Comparison of ENCODE assay signal across 10 cellular contexts in genomic region chr1:153805929-153806750, GRCh38. TPM values are rescaled to one million over a fixed set of nuclear protein-coding genes. Genes with fewer than 3 reads are reported as not detected.
DNase-seq lines count a peak whose midpoint lies in the region; ATAC-seq and TF ChIP-seq lines count a peak whose summit lies in the region.
"Had no signal": no experiment of that assay in that cellular context is flagged by ENCODE, and none has a peak within 500 bp of the region (broad histone marks: within the 10 kb centered on the region; RNA-seq: fewer than 3 reads in every experiment).

No MANE protein-coding gene starts in this region.

- H3K36me3 Mint-ChIP-seq in activated T-cell treated with anti-CD3 and anti-CD28 coated beads, Interleukin-2, amount 50 U/mL, for 24 hours (ENCODE audit: low read depth) = peaks cover 72% of the 10 kb centered on the region
- peaks cover 30% of the 10 kb centered on the region for H3K36me3 Mint-ChIP-seq in neural progenitor cell

- intact Hi-C loops in esophagus squamous epithelium (cut with DNase I) = no loop called here
- intact Hi-C loops in testis (cut with DNase I; ENCODE audit: low total_unique reads) = no loop called here

- H3K9me3 ChIP-seq in Peyer's patch = no peaks in the 10 kb centered on the region
- no peaks in the 10 kb centered on the region for H3K9me3 ChIP-seq in esophagus squamous epithelium
- H3K9me3 ChIP-seq in testis = no peaks in the 10 kb centered on the region
- no peaks in the 10 kb centered on the region for H3K9me3 ChIP-seq in neural progenitor cell (ENCODE audit: low read depth)

- no peak for ATAC-seq in HG03025 (IDR thresholded peaks at IDR 0.05; ENCODE audit: low FRiP score, unreplicated experiment)

- H3K27me3 ChIP-seq in Peyer's patch = no peaks in the 10 kb centered on the region
- H3K27me3 ChIP-seq in esophagus squamous epithelium = no peaks in the 10 kb centered on the region
- H3K27me3 ChIP-seq in testis = no peaks in the 10 kb centered on the region
- no peaks in the 10 kb centered on the region for H3K27me3 ChIP-seq in neural progenitor cell

- H3K27ac ChIP-seq in Peyer's patch (peak overlapping the region; percentile 71 to 75 (median 72)), esophagus squamous epithelium (peak overlapping the region in 3 of 4 donors; percentile 64 to 79 (median 78)), testis (no peak overlapping the region), neural progenitor cell (no peak overlapping the region)
- H3K27ac ChIP-seq: C4-2B had no signal

- H3K4me3 Mint-ChIP-seq in activated T-cell treated with anti-CD3 and anti-CD28 coated beads, Interleukin-2, amount 50 U/mL, for 24 hours = peak overlapping the region; percentile 39
- H3K4me3 Mint-ChIP-seq in neural progenitor cell = no peak overlapping the region

- peaks cover 35% of the 10 kb centered on the region for H3K4me1 Mint-ChIP-seq in activated T-cell treated with anti-CD3 and anti-CD28 coated beads, Interleukin-2, amount 50 U/mL, for 24 hours (ENCODE audit: low read depth)
- peaks cover 11% of the 10 kb centered on the region for H3K4me1 Mint-ChIP-seq in neural progenitor cell

- no peak for DNase-seq in activated T-cell treated with anti-CD3 and anti-CD28 coated beads, Interleukin-2, amount 50 U/mL, for 24 hours
- DNase-seq in activated T-cell treated with anti-CD3 and anti-CD28 coated beads for 4 hours (no peak), Peyer's patch (peak in 1 of 3 donors; percentile 42), esophagus squamous epithelium (lab: John Stamatoyannopoulos, UW) (no peak), testis (peak; percentile 8), neural progenitor cell (ENCODE audit: low spot score) (no peak), NCI-H2029 (lab: John Stamatoyannopoulos, UW) (no peak)
- DNase-seq: NCI-H2081 treated with DMSO at 0.1 percent for 48 hours had no signal

- no peaks in the 10 kb centered on the region for H3K27me3 Mint-ChIP-seq in activated T-cell treated with anti-CD3 and anti-CD28 coated beads, Interleukin-2, amount 50 U/mL, for 24 hours
- peaks cover 8% of the 10 kb centered on the region for H3K27me3 Mint-ChIP-seq in neural progenitor cell (ENCODE audit: insufficient read depth, low read depth)

- H3K27ac Mint-ChIP-seq in activated T-cell treated with anti-CD3 and anti-CD28 coated beads, Interleukin-2, amount 50 U/mL, for 24 hours = peak overlapping the region; percentile 90
- H3K27ac Mint-ChIP-seq in neural progenitor cell = no peak overlapping the region

- H4K20me1 ChIP-seq in neural progenitor cell (ENCODE audit: low read depth) = peaks cover 12% of the 10 kb centered on the region

- H3K79me2 ChIP-seq in neural progenitor cell (ENCODE audit: low read depth) = no peaks in the 10 kb centered on the region

- H3K4me2 ChIP-seq in neural progenitor cell = no peak overlapping the region

- no peak for TF ChIP-seq CTCF in Peyer's patch (IDR thresholded peaks at IDR 0.05)
- TF ChIP-seq CTCF in esophagus squamous epithelium (IDR thresholded peaks at IDR 0.05) = no peak
- TF ChIP-seq CTCF in testis (IDR thresholded peaks at IDR 0.05) = no peak
- TF ChIP-seq CTCF in neural progenitor cell (IDR thresholded peaks at IDR 0.05) = no peak

- WGBS in esophagus squamous epithelium, 2 donors = 75 to 90% methylated on average over 5 to 8 of the region's 9 CpGs
- 79 to 86% methylated on average over 9 of the region's 9 CpGs for WGBS in testis, 2 donors

- H3F3A ChIP-seq in neural progenitor cell (ENCODE audit: low read depth) = peaks cover 4% of the 10 kb centered on the region

- no peak overlapping the region for H2AFZ ChIP-seq in neural progenitor cell (replicated peaks)

- H3K9ac ChIP-seq in neural progenitor cell = no peak overlapping the region

- H3K9me3 Mint-ChIP-seq in activated T-cell treated with anti-CD3 and anti-CD28 coated beads, Interleukin-2, amount 50 U/mL, for 24 hours = no peaks in the 10 kb centered on the region
- H3K9me3 Mint-ChIP-seq in neural progenitor cell = no peaks in the 10 kb centered on the region

- H3K4me1 ChIP-seq in Peyer's patch (peaks cover 0 to 11% (median 11%) of the 10 kb centered on the region in 4 donors), esophagus squamous epithelium (peaks cover 3 to 33% (median 15%) of the 10 kb centered on the region in 3 donors), testis (no peaks in the 10 kb centered on the region), neural progenitor cell (no peaks in the 10 kb centered on the region)

- TF ChIP-seq POLR2A in Peyer's patch (IDR thresholded peaks at IDR 0.05) (no peak), esophagus squamous epithelium (IDR thresholded peaks at IDR 0.05) (no peak), testis (IDR thresholded peaks at IDR 0.05) (no peak)

- no peak overlapping the region for H3K4me3 ChIP-seq in Peyer's patch
- H3K4me3 ChIP-seq in esophagus squamous epithelium = no peak overlapping the region
- H3K4me3 ChIP-seq in testis = no peak overlapping the region
- no peak overlapping the region for H3K4me3 ChIP-seq in neural progenitor cell

- peaks cover 0 to 45% (median 0%) of the 10 kb centered on the region in 3 donors for H3K36me3 ChIP-seq in Peyer's patch
- peaks cover 10 to 64% (median 24%) of the 10 kb centered on the region in 3 donors for H3K36me3 ChIP-seq in esophagus squamous epithelium
- H3K36me3 ChIP-seq in testis (ENCODE audit: low read depth, missing control alignments) = no peaks in the 10 kb centered on the region
- no peaks in the 10 kb centered on the region for H3K36me3 ChIP-seq in neural progenitor cell

RNA-seq across cellular contexts. Expression of gene SLC27A3, which starts 30.9 kb away (rescaled TPM):
- 100 to 1,000 TPM in 1 of 4 donors, 10 to 100 TPM in 3; 12.3 to 124 (median 22.0) TPM for total RNA-seq in Peyer's patch
- total RNA-seq in esophagus squamous epithelium = 10 to 100 TPM in 2 of 4 donors, 1 to 10 TPM in 2; 7.6 to 15.0 (median 11.2) TPM
- 10 to 100 TPM; 38.5 to 54.9 TPM for total RNA-seq in testis
- 83.3 TPM for polyA plus RNA-seq in testis (ENCODE audit: insufficient read depth, low read depth, low replicate concordance)
- total RNA-seq in neural progenitor cell (ENCODE audit: low replicate concordance) = 8.2 and 10.1 TPM in 2 replicates

Comparison
In these comparisons a context has a peak if more than half of its experiments do, and no peak if none do; other contexts are left out.
1. H3K27ac ChIP-seq: peak in Peyer's patch (4 of 4) and esophagus squamous epithelium (3 of 4); none in testis (0 of 2) and neural progenitor cell (single experiment).